Comparison of ENCODE assay signal across 14 cellular contexts in genomic region chr18:3747176-3747973, GRCh38.
DNase-seq lines count a peak whose midpoint lies in the region; TF ChIP-seq lines count a peak whose summit lies in the region.
"Had no signal": no experiment of that assay in that cellular context is flagged by ENCODE, and none has a peak within 500 bp of the region (broad histone marks: within the 10 kb centered on the region; RNA-seq: fewer than 3 reads in every experiment).

No MANE protein-coding gene starts in this region.

- H3K79me2 ChIP-seq in fibroblast of lung (ENCODE audit: control insufficient read depth, insufficient read depth, low read length), result no peaks in the 10 kb centered on the region

- no peaks in the 10 kb centered on the region for H4K20me1 ChIP-seq in fibroblast of lung (ENCODE audit: control insufficient read depth, extremely low read depth, insufficient read depth, low read length)

- peak overlapping the region; percentile 46 for H3K4me2 ChIP-seq in fibroblast of lung (ENCODE audit: extremely low read depth, insufficient read depth, low read length)

- H3K4me3 ChIP-seq in fibroblast of lung (replicated peaks in 1 of 4; ENCODE audit: control extremely low read depth in 1 of 4, insufficient read depth in 1 of 4, low read depth in 3 of 4, low read length in 4 of 4), result peak overlapping the region in 2 of 4 experiments; percentile 5 to 34
- H3K4me3 ChIP-seq: colonic mucosa, HAP-1, stomach had no signal

- H3K36me3 ChIP-seq in fibroblast of lung (ENCODE audit: control insufficient read depth, insufficient read depth, low read length), result no peaks in the 10 kb centered on the region
- H3K36me3 ChIP-seq: colonic mucosa, HAP-1, stomach had no signal

- H3K9me3 ChIP-seq in fibroblast of lung (ENCODE audit: control insufficient read depth, insufficient read depth, low read depth, low read length), result no peaks in the 10 kb centered on the region
- H3K9me3 ChIP-seq: colonic mucosa, HAP-1, stomach had no signal

- DNase-seq in HS-27A (ENCODE audit: low read depth), result peak; percentile 45
- peak; percentile 81 for DNase-seq in SIG-M5 (lab: John Stamatoyannopoulos, UW)
- DNase-seq in fibroblast of lung (ENCODE audit: low read depth in 2 of 2), result peak; percentile 91 to 92
- DNase-seq in pulmonary artery endothelial cell (ENCODE audit: low read depth, low spot score), result peak; percentile 86
- no peak for DNase-seq in NK-92 treated with Interleukin-12 subunit alpha and Interleukin-12 subunit beta, amount 100 ng/mL, for 24 hours (lab: John Stamatoyannopoulos, UW)
- DNase-seq in activated T-cell treated with anti-CD3 and anti-CD28 coated beads for 4 hours, result no peak
- DNase-seq in DMS 273 treated with DMSO at 0.1 percent for 48 hours (lab: John Stamatoyannopoulos, UW), result no peak
- no peak for DNase-seq in NCI-H748 (lab: John Stamatoyannopoulos, UW; ENCODE audit: unreplicated experiment)
- DNase-seq: activated CD4-positive, alpha-beta T cell treated with anti-CD3 and anti-CD28 coated beads, Interleukin-2, amount 50 U/mL, for 1 hour; colonic mucosa; NCI-H526 treated with DMSO at 0.1 percent for 48 hours; stimulated activated CD4-positive, alpha-beta T cell treated with anti-CD3 and anti-CD28 coated beads, Interleukin-4, amount 100 ng/mL, for 1 hour; stomach had no signal

- H3K27me3 ChIP-seq in fibroblast of lung (ENCODE audit: control insufficient read depth, insufficient read depth, low read length), result no peaks in the 10 kb centered on the region
- H3K27me3 ChIP-seq: colonic mucosa, stomach had no signal

- no peaks in the 10 kb centered on the region for H3K4me1 ChIP-seq in fibroblast of lung (ENCODE audit: control insufficient read depth, extremely low read depth, insufficient read depth, low read length)
- H3K4me1 ChIP-seq: colonic mucosa, HAP-1, stomach had no signal

- H3K9ac ChIP-seq in fibroblast of lung (ENCODE audit: insufficient read depth, low read length), result no peak overlapping the region

- TF ChIP-seq CTCF in fibroblast of lung (conservative IDR thresholded peaks at IDR 0.05 in 1 of 2, IDR thresholded peaks at IDR 0.05 in 1 of 2; ENCODE audit: low read depth in 1 of 2, low read length in 2 of 2), result no peak

- no peak overlapping the region for H3K27ac ChIP-seq in fibroblast of lung (ENCODE audit: insufficient read depth, low read length)
- H3K27ac ChIP-seq: colonic mucosa had no signal

- no peak overlapping the region for H2AFZ ChIP-seq in fibroblast of lung (ENCODE audit: low read length)

Comparison
In these comparisons a context has a peak if more than half of its experiments do, and no peak if none do; other contexts are left out.
1. DNase-seq: peak in HS-27A (single experiment), SIG-M5 (single experiment), fibroblast of lung (2 of 2) and pulmonary artery endothelial cell (single experiment); none in NK-92 treated with Interleukin-12 subunit alpha and Interleukin-12 subunit beta, amount 100 ng/mL, for 24 hours (single experiment), activated T-cell treated with anti-CD3 and anti-CD28 coated beads for 4 hours (single experiment), DMS 273 treated with DMSO at 0.1 percent for 48 hours (single experiment) and NCI-H748 (single experiment).